ENCODE assay signal across 10 cellular contexts in genomic region chr4:10123227-10124101, GRCh38. TPM values are rescaled to one million over a fixed set of nuclear protein-coding genes. Genes with fewer than 3 reads are reported as not detected.
A peak's percentile ranks its signal among the peaks of the same experiment; 100 is the strongest.
DNase-seq lines count a peak whose midpoint lies in the region; ATAC-seq and TF ChIP-seq lines count a peak whose summit lies in the region.
"Had no signal": no experiment of that assay in that cellular context is flagged by ENCODE, and none has a peak within 500 bp of the region (broad histone marks: within the 10 kb centered on the region; RNA-seq: fewer than 3 reads in every experiment).

No MANE protein-coding gene starts in this region.

- peaks cover 3% of the 10 kb centered on the region; the same call in 1 of the 2 replicates for H3K79me2 ChIP-seq in Loucy (ENCODE audit: insufficient read depth, low read length)

- H3K27me3 ChIP-seq in Loucy (ENCODE audit: insufficient read depth, low read length, poor library complexity, severe bottlenecking) = no peaks in the 10 kb centered on the region
- H3K27me3 ChIP-seq in liver (ENCODE audit: control insufficient read depth in 4 of 4, insufficient read depth in 4 of 4, low read length in 3 of 4) = no peaks in the 10 kb centered on the region
- no peaks in the 10 kb centered on the region for H3K27me3 ChIP-seq in MG63
- H3K27me3 ChIP-seq: breast epithelium had no signal

- no peaks in the 10 kb centered on the region for H4K20me1 ChIP-seq in Loucy (ENCODE audit: insufficient read depth, low read length, poor library complexity, severe bottlenecking)

- peaks cover 52% of the 10 kb centered on the region for H3K4me1 ChIP-seq in Loucy (ENCODE audit: insufficient read depth, low read length, poor library complexity, severe bottlenecking)
- H3K4me1 ChIP-seq in liver (ENCODE audit: control insufficient read depth in 4 of 4, insufficient read depth in 4 of 4, low read length in 3 of 4) = peaks cover 0 to 8% (median 3%) of the 10 kb centered on the region in 4 donors
- H3K4me1 ChIP-seq: breast epithelium had no signal

- H3K4me2 ChIP-seq in Loucy (ENCODE audit: low read depth, low read length, poor library complexity, severe bottlenecking) = peak overlapping the region; percentile 30

- H3K9ac ChIP-seq in Loucy (ENCODE audit: low read depth, low read length, poor library complexity, severe bottlenecking) (peak overlapping the region; percentile 65), liver (ENCODE audit: low read depth in 1 of 2, low read length in 2 of 2) (no peak overlapping the region)

- WGBS in liver = 60% methylated on average over 12 of the region's 12 CpGs

- no peak overlapping the region for H2AFZ ChIP-seq in Loucy (ENCODE audit: low read length)

- ATAC-seq in HG02840 (IDR thresholded peaks at IDR 0.05; ENCODE audit: low FRiP score, unreplicated experiment) (no peak), GM19023 (IDR thresholded peaks at IDR 0.05; ENCODE audit: unreplicated experiment) (no peak)

- H3K27ac ChIP-seq in liver (ENCODE audit: low read depth in 1 of 2, low read length in 2 of 2) = no peak overlapping the region

- no peaks in the 10 kb centered on the region for H3K9me3 ChIP-seq in Loucy (ENCODE audit: insufficient read depth, low read depth, low read length)
- H3K9me3 ChIP-seq in liver (ENCODE audit: control insufficient read depth in 4 of 4, low read length in 3 of 4) = no peaks in the 10 kb centered on the region
- no peaks in the 10 kb centered on the region for H3K9me3 ChIP-seq in MG63
- H3K9me3 ChIP-seq: breast epithelium had no signal

- TF ChIP-seq RAD21 in liver (IDR thresholded peaks at IDR 0.05) = no peak

- H3K36me3 ChIP-seq in Loucy (ENCODE audit: insufficient read depth, low read length) (no peaks in the 10 kb centered on the region), liver (ENCODE audit: control insufficient read depth in 4 of 4, insufficient read depth in 3 of 4, low read depth in 1 of 4, low read length in 3 of 4) (no peaks in the 10 kb centered on the region), MG63 (no peaks in the 10 kb centered on the region)
- H3K36me3 ChIP-seq: breast epithelium had no signal

- no peak for TF ChIP-seq CTCF in Loucy (conservative IDR thresholded peaks at IDR 0.05; ENCODE audit: low read length)
- TF ChIP-seq CTCF in liver (IDR thresholded peaks at IDR 0.05; ENCODE audit: low read depth, low read length, missing input control) = no peak

- H3F3A ChIP-seq in Loucy (ENCODE audit: low read depth) = no peaks in the 10 kb centered on the region

- no peaks in the 10 kb centered on the region for H3K9me2 ChIP-seq in Loucy (replicated peaks; ENCODE audit: low read depth, low read length)

- peak overlapping the region; percentile 17 for H3K4me3 ChIP-seq in Loucy (ENCODE audit: low read length, poor library complexity, severe bottlenecking)
- H3K4me3 ChIP-seq in liver (ENCODE audit: low read depth in 1 of 3, low read length in 3 of 3) = no peak overlapping the region
- H3K4me3 ChIP-seq in MG63 = no peak overlapping the region
- H3K4me3 ChIP-seq: breast epithelium had no signal

- DNase-seq in CD1c-positive myeloid dendritic cell (ENCODE audit: extremely low spot score) (peak; percentile 15), astrocyte of the hippocampus (ENCODE audit: low read depth, low spot score) (peak; percentile 54), RKO (ENCODE audit: low spot score) (no peak), MG63 (no peak)
- DNase-seq: natural killer cell had no signal

TF ChIP-seq in liver, 16 proteins besides CTCF, POLR2A, EP300 and RAD21:
- no peak for TF ChIP-seq FOXA1 (IDR thresholded peaks at IDR 0.05)
- TF ChIP-seq HNF4A (conservative IDR thresholded peaks at IDR 0.05) = peak in 1 of 2 donors; percentile 13
- no peak for TF ChIP-seq RXRA (IDR thresholded peaks at IDR 0.05)
- peak; percentile 66 for TF ChIP-seq NR2F2 (IDR thresholded peaks at IDR 0.05)
TF ChIP-seq in liver: peak in this region for 2.

RNA-seq across cellular contexts. Expression of gene WDR1, which starts 6.9 kb away (rescaled TPM):
- 10 to 100 TPM; 60.3 to 97.4 TPM for total RNA-seq in liver
- polyA plus RNA-seq in liver = 10 to 100 TPM; 31.1 to 71.1 TPM
- 181 and 237 TPM in 2 replicates for total RNA-seq in MG63 (2014; rRNA removed; shearing (Covaris generic); ENCODE audit: low replicate concordance)

Comparison
In these comparisons a context has a peak if more than half of its experiments do, and no peak if none do; other contexts are left out.
1. DNase-seq: peak in CD1c-positive myeloid dendritic cell (single experiment) and astrocyte of the hippocampus (single experiment); none in RKO (single experiment) and MG63 (single experiment).